In the genomic region with DNA sequence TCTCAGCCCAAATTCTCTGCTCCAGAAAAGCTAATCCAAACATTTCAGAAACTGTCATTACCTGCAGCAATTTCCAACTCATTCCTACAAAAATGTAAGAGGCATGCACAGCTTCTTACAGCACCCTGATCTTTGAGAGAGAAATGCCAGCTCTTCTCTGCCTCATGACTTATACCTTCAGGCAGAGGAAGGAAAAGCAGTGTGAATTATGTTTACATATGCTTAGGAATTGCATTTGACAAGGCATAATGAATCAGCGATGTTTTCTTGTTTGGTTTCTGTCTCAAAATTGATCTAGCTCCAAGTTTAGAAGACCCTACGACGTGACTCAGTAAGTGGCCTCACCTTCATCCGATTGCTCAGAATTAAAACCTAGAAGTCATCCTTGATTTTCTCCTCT, we compare ENCODE assay signal across 23 cellular contexts. TPM values are rescaled to one million over a fixed set of nuclear protein-coding genes. Genes with fewer than 3 reads are reported as not detected.
DNase-seq lines count a peak whose midpoint lies in the region; ATAC-seq and TF ChIP-seq lines count a peak whose summit lies in the region.
"Had no signal": no experiment of that assay in that cellular context is flagged by ENCODE, and none has a peak within 500 bp of the region (broad histone marks: within the 10 kb centered on the region; RNA-seq: fewer than 3 reads in every experiment).

No MANE protein-coding gene starts in this region.

- no peaks in the 10 kb centered on the region; the same call in 1 of the 2 replicates for H3K27me3 Mint-ChIP-seq in HFFc6 (ENCODE audit: insufficient read depth)
- no peaks in the 10 kb centered on the region for H3K27me3 Mint-ChIP-seq in WTC11 (ENCODE audit: low read depth)

- H3K4me3 ChIP-seq in ovary, result no peak overlapping the region
- H3K4me3 ChIP-seq: GM12878, SK-N-MC had no signal

- peak; percentile 46 for DNase-seq in EH (ENCODE audit: low read depth)
- DNase-seq in HFFc6, result peak; percentile 53
- DNase-seq in WTC11 (ENCODE audit: low spot score), result no peak
- DNase-seq in foreskin keratinocyte, result peak in 1 of 2 donors; percentile 63
- DNase-seq in activated effector memory CD4-positive, alpha-beta T cell treated with anti-CD3 and anti-CD28 coated beads, Interleukin-2, amount 50 U/mL, for 16 hours, result no peak
- no peak for DNase-seq in kidney glomerular epithelial cell (lab: John Stamatoyannopoulos, UW)
- DNase-seq in ovary, result no peak
- DNase-seq: BE2C; CD4-positive, CD25-positive, alpha-beta regulatory T cell; COR-L47; DMS 273 treated with DMSO at 0.1 percent for 48 hours; H7; Kasumi-1; MM.1S; NCI-H1092 treated with DMSO at 0.1 percent for 48 hours; NCI-H146; NCI-H2029 treated with DMSO at 0.1 percent for 48 hours; NCI-H2171; NCI-H526 treated with DMSO at 0.1 percent for 48 hours; SHP77 had no signal

- H3K4me3 Mint-ChIP-seq in HFFc6 (peak overlapping the region; percentile 5), WTC11 (no peak overlapping the region)

- 94 to 95% (median 95%) methylated on average over 4 of the region's 4 CpGs for WGBS in ovary, 3 donors

- H3K27ac ChIP-seq in foreskin keratinocyte (no peak overlapping the region), ovary (no peak overlapping the region)
- H3K27ac ChIP-seq: SK-N-MC had no signal

- H3K27ac Mint-ChIP-seq in HFFc6 (peak overlapping the region; percentile 66), WTC11 (peak overlapping the region; percentile 20; the same call in 1 of the 2 replicates)
- H3K27ac Mint-ChIP-seq: CD4-positive, CD25-positive, alpha-beta regulatory T cell had no signal

- intact Hi-C loops in ovary (cut with DNase I), result no loop called here

- no peak for TF ChIP-seq EP300 in ovary (IDR thresholded peaks at IDR 0.05)

- H3K36me3 ChIP-seq in ovary, result no peaks in the 10 kb centered on the region
- H3K36me3 ChIP-seq: BE2C had no signal

- no peaks in the 10 kb centered on the region for H3K9me3 ChIP-seq in ovary
- H3K9me3 ChIP-seq: BE2C had no signal

- POLR2A ChIA-PET in WTC11 (lab: Charles Lee), result no interaction called here

- H3K9me3 Mint-ChIP-seq in HFFc6 (no peaks in the 10 kb centered on the region), WTC11 (no peaks in the 10 kb centered on the region)

- H3K27me3 ChIP-seq in foreskin keratinocyte (no peaks in the 10 kb centered on the region), ovary (no peaks in the 10 kb centered on the region)
- H3K27me3 ChIP-seq: BE2C had no signal

- TF ChIP-seq CTCF in HFFc6 (IDR thresholded peaks at IDR 0.05), result no peak
- TF ChIP-seq CTCF in WTC11 (IDR thresholded peaks at IDR 0.05), result no peak
- no peak for TF ChIP-seq CTCF in foreskin keratinocyte (conservative IDR thresholded peaks at IDR 0.05)
- no peak for TF ChIP-seq CTCF in ovary (IDR thresholded peaks at IDR 0.05)

- peaks cover 3% of the 10 kb centered on the region for H3K4me1 ChIP-seq in foreskin keratinocyte
- H3K4me1 ChIP-seq in ovary (ENCODE audit: insufficient read depth), result no peaks in the 10 kb centered on the region
- H3K4me1 ChIP-seq: BE2C had no signal

- CTCF ChIA-PET in WTC11 (lab: Charles Lee), result no interaction called here

- peaks cover 61% of the 10 kb centered on the region for H3K4me1 Mint-ChIP-seq in HFFc6 (ENCODE audit: low read depth)
- H3K4me1 Mint-ChIP-seq in WTC11, result peaks cover 13% of the 10 kb centered on the region

- TF ChIP-seq POLR2A in ovary (IDR thresholded peaks at IDR 0.05), result no peak

- H3K36me3 Mint-ChIP-seq in HFFc6 (ENCODE audit: low read depth) (peaks cover 16% of the 10 kb centered on the region), WTC11 (no peaks in the 10 kb centered on the region)
- H3K36me3 Mint-ChIP-seq: CD4-positive, CD25-positive, alpha-beta regulatory T cell had no signal

- ATAC-seq in WTC11 (no peak), foreskin keratinocyte (peak; percentile 71), GM21360 (IDR thresholded peaks at IDR 0.05; ENCODE audit: unreplicated experiment) (no peak)
- ATAC-seq: GM12878 had no signal

TF ChIP-seq in WTC11, 78 proteins besides CTCF, POLR2A, EP300 and RAD21:
- no peak for TF ChIP-seq RORB (CRISPR knock-in tag; IDR thresholded peaks at IDR 0.05)

RNA-seq across cellular contexts. Expression of a gene that starts 21.8 kb away (rescaled TPM):
- 10 to 100 TPM; 41.5 to 53.7 (median 47.4) TPM for total RNA-seq in HFFc6 (2021; fragmentation: NEBNext Ultra II Directional; extraction: Animal tissue kit (Norgen Biotek cat#: 25700))
- total RNA-seq in WTC11 (2021) (6.5 to 9.3 TPM (median 6.8 TPM) in 3 replicates), foreskin keratinocyte (12.0 and 16.5 TPM in 2 replicates), ovary (10 to 100 TPM in 5 of 7 donors, 1 to 10 TPM in 2; 8.9 to 20.7 (median 16.2) TPM)
- polyA plus RNA-seq in foreskin keratinocyte (6.5 and 8.9 TPM in 2 replicates), ovary (10 to 100 TPM; 21.9 to 25.0 TPM)

Comparison
In these comparisons a context has a peak if more than half of its experiments do, and no peak if none do; other contexts are left out.
1. DNase-seq: peak in EH (single experiment) and HFFc6 (single experiment); none in WTC11 (single experiment), activated effector memory CD4-positive, alpha-beta T cell treated with anti-CD3 and anti-CD28 coated beads, Interleukin-2, amount 50 U/mL, for 16 hours (single experiment), kidney glomerular epithelial cell (single experiment) and ovary (0 of 5).